1 cellular context compared by ENCODE assay signal in the genomic region with DNA sequence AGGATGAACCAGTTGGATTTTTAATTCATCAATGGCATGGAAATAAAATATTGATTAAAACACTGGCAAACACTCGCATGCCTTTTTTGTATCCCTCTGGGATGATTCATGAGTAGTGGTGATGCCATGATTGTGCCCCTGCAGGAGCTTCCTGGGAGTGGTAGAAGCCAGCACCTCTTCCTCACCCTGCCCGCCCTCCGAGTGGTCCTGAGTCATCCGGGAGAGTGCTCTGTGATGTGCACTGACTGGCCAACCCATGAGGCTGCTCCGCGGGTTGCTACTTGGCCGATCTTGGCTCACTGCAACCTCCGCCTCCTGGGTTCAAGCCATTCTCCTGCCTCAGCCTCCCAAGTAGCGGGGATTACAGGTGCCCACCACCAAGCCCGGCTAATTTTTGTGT.
TF ChIP-seq lines count a peak whose summit lies in the region.

No MANE protein-coding gene starts in this region.

TF ChIP-seq in GM23338, 12 proteins besides CTCF, POLR2A, EP300 and RAD21 (continued from another document):
- TF ChIP-seq, protein P1, sequence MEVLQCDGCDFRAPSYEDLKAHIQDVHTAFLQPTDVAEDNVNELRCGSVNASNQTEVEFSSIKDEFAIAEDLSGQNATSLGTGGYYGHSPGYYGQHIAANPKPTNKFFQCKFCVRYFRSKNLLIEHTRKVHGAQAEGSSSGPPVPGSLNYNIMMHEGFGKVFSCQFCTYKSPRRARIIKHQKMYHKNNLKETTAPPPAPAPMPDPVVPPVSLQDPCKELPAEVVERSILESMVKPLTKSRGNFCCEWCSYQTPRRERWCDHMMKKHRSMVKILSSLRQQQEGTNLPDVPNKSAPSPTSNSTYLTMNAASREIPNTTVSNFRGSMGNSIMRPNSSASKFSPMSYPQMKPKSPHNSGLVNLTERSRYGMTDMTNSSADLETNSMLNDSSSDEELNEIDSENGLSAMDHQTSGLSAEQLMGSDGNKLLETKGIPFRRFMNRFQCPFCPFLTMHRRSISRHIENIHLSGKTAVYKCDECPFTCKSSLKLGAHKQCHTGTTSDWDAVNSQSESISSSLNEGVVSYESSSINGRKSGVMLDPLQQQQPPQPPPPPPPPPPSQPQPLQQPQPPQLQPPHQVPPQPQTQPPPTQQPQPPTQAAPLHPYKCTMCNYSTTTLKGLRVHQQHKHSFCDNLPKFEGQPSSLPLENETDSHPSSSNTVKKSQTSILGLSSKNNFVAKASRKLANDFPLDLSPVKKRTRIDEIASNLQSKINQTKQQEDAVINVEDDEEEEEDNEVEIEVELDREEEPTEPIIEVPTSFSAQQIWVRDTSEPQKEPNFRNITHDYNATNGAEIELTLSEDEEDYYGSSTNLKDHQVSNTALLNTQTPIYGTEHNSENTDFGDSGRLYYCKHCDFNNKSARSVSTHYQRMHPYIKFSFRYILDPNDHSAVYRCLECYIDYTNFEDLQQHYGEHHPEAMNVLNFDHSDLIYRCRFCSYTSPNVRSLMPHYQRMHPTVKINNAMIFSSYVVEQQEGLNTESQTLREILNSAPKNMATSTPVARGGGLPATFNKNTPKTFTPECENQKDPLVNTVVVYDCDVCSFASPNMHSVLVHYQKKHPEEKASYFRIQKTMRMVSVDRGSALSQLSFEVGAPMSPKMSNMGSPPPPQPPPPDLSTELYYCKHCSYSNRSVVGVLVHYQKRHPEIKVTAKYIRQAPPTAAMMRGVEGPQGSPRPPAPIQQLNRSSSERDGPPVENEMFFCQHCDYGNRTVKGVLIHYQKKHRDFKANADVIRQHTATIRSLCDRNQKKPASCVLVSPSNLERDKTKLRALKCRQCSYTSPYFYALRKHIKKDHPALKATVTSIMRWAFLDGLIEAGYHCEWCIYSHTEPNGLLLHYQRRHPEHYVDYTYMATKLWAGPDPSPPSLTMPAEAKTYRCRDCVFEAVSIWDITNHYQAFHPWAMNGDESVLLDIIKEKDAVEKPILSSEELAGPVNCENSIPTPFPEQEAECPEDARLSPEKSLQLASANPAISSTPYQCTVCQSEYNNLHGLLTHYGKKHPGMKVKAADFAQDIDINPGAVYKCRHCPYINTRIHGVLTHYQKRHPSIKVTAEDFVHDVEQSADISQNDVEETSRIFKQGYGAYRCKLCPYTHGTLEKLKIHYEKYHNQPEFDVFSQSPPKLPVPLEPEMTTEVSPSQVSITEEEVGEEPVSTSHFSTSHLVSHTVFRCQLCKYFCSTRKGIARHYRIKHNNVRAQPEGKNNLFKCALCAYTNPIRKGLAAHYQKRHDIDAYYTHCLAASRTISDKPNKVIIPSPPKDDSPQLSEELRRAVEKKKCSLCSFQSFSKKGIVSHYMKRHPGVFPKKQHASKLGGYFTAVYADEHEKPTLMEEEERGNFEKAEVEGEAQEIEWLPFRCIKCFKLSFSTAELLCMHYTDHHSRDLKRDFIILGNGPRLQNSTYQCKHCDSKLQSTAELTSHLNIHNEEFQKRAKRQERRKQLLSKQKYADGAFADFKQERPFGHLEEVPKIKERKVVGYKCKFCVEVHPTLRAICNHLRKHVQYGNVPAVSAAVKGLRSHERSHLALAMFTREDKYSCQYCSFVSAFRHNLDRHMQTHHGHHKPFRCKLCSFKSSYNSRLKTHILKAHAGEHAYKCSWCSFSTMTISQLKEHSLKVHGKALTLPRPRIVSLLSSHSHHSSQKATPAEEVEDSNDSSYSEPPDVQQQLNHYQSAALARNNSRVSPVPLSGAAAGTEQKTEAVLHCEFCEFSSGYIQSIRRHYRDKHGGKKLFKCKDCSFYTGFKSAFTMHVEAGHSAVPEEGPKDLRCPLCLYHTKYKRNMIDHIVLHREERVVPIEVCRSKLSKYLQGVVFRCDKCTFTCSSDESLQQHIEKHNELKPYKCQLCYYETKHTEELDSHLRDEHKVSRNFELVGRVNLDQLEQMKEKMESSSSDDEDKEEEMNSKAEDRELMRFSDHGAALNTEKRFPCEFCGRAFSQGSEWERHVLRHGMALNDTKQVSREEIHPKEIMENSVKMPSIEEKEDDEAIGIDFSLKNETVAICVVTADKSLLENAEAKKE (CRISPR knock-in tag; IDR thresholded peaks at IDR 0.05): no peak
